ENCODE assay signal across 26 cellular contexts in the genomic region with DNA sequence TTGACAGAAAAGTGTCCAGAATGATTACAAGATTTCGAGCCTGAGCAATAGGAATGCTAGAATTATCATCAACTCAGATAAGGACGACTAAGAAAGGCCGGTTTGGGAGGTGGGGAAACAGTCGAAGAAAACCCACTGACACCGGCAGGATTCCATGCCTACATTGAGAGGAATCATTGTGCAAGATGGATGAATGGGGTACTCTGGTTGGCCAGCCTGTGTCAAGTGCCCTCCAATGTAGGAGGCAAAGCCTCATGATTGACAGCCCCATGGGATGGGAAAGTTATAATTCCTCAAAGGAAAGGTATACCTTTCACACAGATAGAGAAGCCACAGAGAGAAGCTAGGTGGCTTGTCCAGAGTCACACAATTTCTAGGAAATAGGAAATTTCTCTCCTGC.
"Had no signal": no experiment of that assay in that cellular context is flagged by ENCODE, and none has a peak within 500 bp of the region (broad histone marks: within the 10 kb centered on the region; RNA-seq: fewer than 3 reads in every experiment).

No MANE protein-coding gene starts in this region.

- H3K27me3 ChIP-seq: left lung, neutrophil, ovary, right atrium auricular region, stomach, testis, thyroid gland, upper lobe of right lung had no signal

- FAIRE-seq: kidney, urothelium cell line had no signal

- ATAC-seq: left lung; lower lobe of right lung; naive thymus-derived CD8-positive, alpha-beta T cell; sciatic nerve; stimulated activated naive B cell treated with anti-CD40 and anti-IgM and Interleukin-4, amounts not matched to agents 10 μg/mL and 1 μg/mL and 100 μg/mL, for 72 hours; stimulated activated naive CD8-positive, alpha-beta T cell treated with anti-CD3 and anti-CD28 coated beads, Interleukin-15, Interleukin-2, amounts not matched to agents 100 U/mL and 50 U/mL, for 24 hours; upper lobe of right lung had no signal

- H3K9me3 ChIP-seq: left lung, lower lobe of right lung, neutrophil, ovary, right atrium auricular region, stomach, testis, thyroid gland, upper lobe of right lung had no signal

- H3K4me3 ChIP-seq: left lung, lower lobe of right lung, ovary, right atrium auricular region, skin epidermis, stomach, testis, thyroid gland, upper lobe of right lung had no signal

- DNase-seq: hippocampal formation; kidney; left colon; left lung; lower lobe of right lung; mammary epithelial cell; mesenchymal stem cell; naive thymus-derived CD8-positive, alpha-beta T cell; occipital lobe; ovary; stimulated activated CD4-positive, alpha-beta T cell treated with anti-CD3 and anti-CD28 coated beads, Interleukin-12 subunit alpha, Interleukin-12 subunit beta, amount 100 ng/mL, for 4 hours; stimulated activated CD4-positive, alpha-beta T cell treated with anti-CD3 and anti-CD28 coated beads, Interleukin-15, amount 100 ng/mL, for 24 hours; stimulated activated CD4-positive, alpha-beta T cell treated with anti-CD3 and anti-CD28 coated beads, Interleukin-2, amount 100 ng/mL, for 24 hours; stimulated activated CD4-positive, alpha-beta T cell treated with anti-CD3 and anti-CD28 coated beads, Interleukin-4, amount 100 ng/mL, for 1 hour; stimulated activated naive B cell treated with anti-CD40 and anti-IgM and Interleukin-4, amounts not matched to agents 10 μg/mL and 1 μg/mL and 100 μg/mL, for 72 hours; stimulated activated naive CD8-positive, alpha-beta T cell treated with anti-CD3 and anti-CD28 coated beads, Interleukin-15, Interleukin-2, amounts not matched to agents 100 U/mL and 50 U/mL, for 24 hours; stomach; testis; thyroid gland; trophoblast cell; upper lobe of right lung had no signal

- H3K4me1 ChIP-seq: left lung, lower lobe of right lung, testis, thyroid gland, upper lobe of right lung had no signal

- H3K36me3 ChIP-seq: left lung, lower lobe of right lung, neutrophil, ovary, right atrium auricular region, stomach, thyroid gland, upper lobe of right lung had no signal

- H3K27ac ChIP-seq: left lung, lower lobe of right lung, neutrophil, ovary, right atrium auricular region, skin epidermis, stomach, testis, thyroid gland, upper lobe of right lung had no signal
